In genomic region chr18:75161629-75162028, GRCh38 we compare ENCODE assay signal across 8 cellular contexts.
A peak's percentile ranks its signal among the peaks of the same experiment; 100 is the strongest.
DNase-seq lines count a peak whose midpoint lies in the region; ATAC-seq and TF ChIP-seq lines count a peak whose summit lies in the region.

No MANE protein-coding gene starts in this region.

- H3K4me3 ChIP-seq in AG10803 (ENCODE audit: low read length) (peak overlapping the region; percentile 53), NB4 (ENCODE audit: low read depth, low read length) (peak overlapping the region; percentile 95)

- no peak for TF ChIP-seq POLR2A in NB4 (IDR thresholded peaks at IDR 0.05; ENCODE audit: extremely low read depth, insufficient read length)

- peaks cover 3 to 5% of the 10 kb centered on the region in 2 donors for H3K27me3 Mint-ChIP-seq in stimulated activated naive B cell treated with anti-CD40 and anti-IgM and Interleukin-4, amounts not matched to agents 10 μg/mL and 1 μg/mL and 100 μg/mL, for 72 hours
- peaks cover 16% of the 10 kb centered on the region for H3K27me3 Mint-ChIP-seq in nephron progenitor cell (ENCODE audit: low read depth, poor library complexity)

- H3K36me3 Mint-ChIP-seq in stimulated activated naive B cell treated with anti-CD40 and anti-IgM and Interleukin-4, amounts not matched to agents 10 μg/mL and 1 μg/mL and 100 μg/mL, for 72 hours: no peaks in the 10 kb centered on the region
- H3K36me3 Mint-ChIP-seq in nephron progenitor cell (ENCODE audit: low read depth): no peaks in the 10 kb centered on the region

- H3K9me3 Mint-ChIP-seq in stimulated activated naive B cell treated with anti-CD40 and anti-IgM and Interleukin-4, amounts not matched to agents 10 μg/mL and 1 μg/mL and 100 μg/mL, for 72 hours: peaks cover 0 to 3% of the 10 kb centered on the region in 2 donors
- peaks cover 3% of the 10 kb centered on the region for H3K9me3 Mint-ChIP-seq in nephron progenitor cell

- peak overlapping the region; percentile 83 to 85 for H3K4me3 Mint-ChIP-seq in stimulated activated naive B cell treated with anti-CD40 and anti-IgM and Interleukin-4, amounts not matched to agents 10 μg/mL and 1 μg/mL and 100 μg/mL, for 72 hours
- no peak overlapping the region for H3K4me3 Mint-ChIP-seq in nephron progenitor cell

- H3K27ac Mint-ChIP-seq in stimulated activated naive B cell treated with anti-CD40 and anti-IgM and Interleukin-4, amounts not matched to agents 10 μg/mL and 1 μg/mL and 100 μg/mL, for 72 hours: peak overlapping the region; percentile 72
- H3K27ac Mint-ChIP-seq in nephron progenitor cell: no peak overlapping the region

- peaks cover 6 to 9% of the 10 kb centered on the region in 2 donors for H3K4me1 Mint-ChIP-seq in stimulated activated naive B cell treated with anti-CD40 and anti-IgM and Interleukin-4, amounts not matched to agents 10 μg/mL and 1 μg/mL and 100 μg/mL, for 72 hours
- peaks cover 29% of the 10 kb centered on the region for H3K4me1 Mint-ChIP-seq in nephron progenitor cell

- peak; percentile 23 for TF ChIP-seq CTCF in AG10803 (conservative IDR thresholded peaks at IDR 0.05; ENCODE audit: low read length)
- peak; percentile 25 for TF ChIP-seq CTCF in NB4 (IDR thresholded peaks at IDR 0.05; ENCODE audit: low read depth, low read length)
- TF ChIP-seq CTCF in nephron progenitor cell (IDR thresholded peaks at IDR 0.05): no peak

- peak; percentile 35 for DNase-seq in AG10803 (ENCODE audit: low read depth)
- DNase-seq in NB4 (ENCODE audit: low read depth): peak; percentile 81
- peak; percentile 24 to 31 for DNase-seq in activated CD4-positive, alpha-beta T cell treated with anti-CD3 and anti-CD28 coated beads for 4 hours
- DNase-seq in globus pallidus (ENCODE audit: low spot score): peak; percentile 48
- no peak for DNase-seq in stimulated activated naive B cell treated with anti-CD40 and anti-IgM and Interleukin-4, amounts not matched to agents 10 μg/mL and 1 μg/mL and 100 μg/mL, for 72 hours
- DNase-seq in nephron progenitor cell: no peak

- ATAC-seq in GM18502 (IDR thresholded peaks at IDR 0.05; ENCODE audit: poor library complexity, unreplicated experiment) (peak; percentile 55), GM21528 (IDR thresholded peaks at IDR 0.05; ENCODE audit: low FRiP score, unreplicated experiment) (no peak)
- ATAC-seq in stimulated activated naive B cell treated with anti-CD40 and anti-IgM and Interleukin-4, amounts not matched to agents 10 μg/mL and 1 μg/mL and 100 μg/mL, for 72 hours (replicated peaks): peak; percentile 67 to 69

Comparison
In these comparisons a context has a peak if more than half of its experiments do, and no peak if none do; other contexts are left out.
1. DNase-seq: peak in AG10803 (single experiment), NB4 (single experiment), activated CD4-positive, alpha-beta T cell treated with anti-CD3 and anti-CD28 coated beads for 4 hours (2 of 2) and globus pallidus (single experiment); none in stimulated activated naive B cell treated with anti-CD40 and anti-IgM and Interleukin-4, amounts not matched to agents 10 μg/mL and 1 μg/mL and 100 μg/mL, for 72 hours (single experiment) and nephron progenitor cell (single experiment).